ENCODE assay signal across 8 cellular contexts in genomic region chr13:89695343-89696257, GRCh38.
DNase-seq lines count a peak whose midpoint lies in the region; ATAC-seq and TF ChIP-seq lines count a peak whose summit lies in the region.

No MANE protein-coding gene starts in this region.

- intact Hi-C loops in Caco-2 (cut with micrococcal nuclease; ENCODE audit: unreplicated experiment), result loop anchor here (1.0 to 10.0 kb wide), 9 partner anchors 230 to 1627 kb away; no protein-coding TSS in a partner anchor

- no peak overlapping the region for H3K27ac Mint-ChIP-seq in Caco-2 (ENCODE audit: unreplicated experiment)
- no peak overlapping the region for H3K27ac Mint-ChIP-seq in endothelial cell (ENCODE audit: unreplicated experiment)
- no peak overlapping the region for H3K27ac Mint-ChIP-seq in nephron progenitor cell
- no peak overlapping the region for H3K27ac Mint-ChIP-seq in T-helper 17 cell

- H3K36me3 Mint-ChIP-seq in Caco-2 (ENCODE audit: insufficient read depth, unreplicated experiment) (no peaks in the 10 kb centered on the region), endothelial cell (ENCODE audit: low read depth, unreplicated experiment) (no peaks in the 10 kb centered on the region), nephron progenitor cell (ENCODE audit: low read depth) (no peaks in the 10 kb centered on the region), T-helper 17 cell (ENCODE audit: low read depth) (no peaks in the 10 kb centered on the region)

- no peak overlapping the region for H3K4me3 Mint-ChIP-seq in Caco-2 (ENCODE audit: unreplicated experiment)
- H3K4me3 Mint-ChIP-seq in endothelial cell (ENCODE audit: unreplicated experiment), result no peak overlapping the region
- H3K4me3 Mint-ChIP-seq in nephron progenitor cell, result no peak overlapping the region
- no peak overlapping the region for H3K4me3 Mint-ChIP-seq in T-helper 17 cell

- DNase-seq in Caco-2, result peak; percentile 45 to 71
- peak; percentile 36 for DNase-seq in NT2/D1 (ENCODE audit: low read depth, low spot score)
- peak; percentile 70 for DNase-seq in endothelial cell (ENCODE audit: low spot score)
- DNase-seq in nephron progenitor cell, result peak; percentile 68
- DNase-seq in T-helper 17 cell, result no peak
- no peak for DNase-seq in omental fat pad (ENCODE audit: low spot score)

- BruUV-seq in Caco-2 (replicated peaks; lab: Mats Ljungman, UMichigan), result no TSS peak

- no peak overlapping the region for H3K4me3 ChIP-seq in Caco-2 (ENCODE audit: low read depth, low read length)
- no peak overlapping the region for H3K4me3 ChIP-seq in NT2/D1 (ENCODE audit: insufficient read length, low read depth)

- POLR2A ChIA-PET in Caco-2 (lab: Charles Lee), result interaction anchor here (0.5 kb wide), 1 partner anchor 211 kb away, joined by 8 read pairs; no protein-coding TSS in a partner anchor

- H3K9me3 ChIP-seq in Caco-2 (peaks cover 4% of the 10 kb centered on the region; the same call in 1 of the 2 replicates), NT2/D1 (ENCODE audit: insufficient read depth, low read length) (no peaks in the 10 kb centered on the region), T-helper 17 cell (ENCODE audit: control insufficient read depth, low read length, poor library complexity, severe bottlenecking) (no peaks in the 10 kb centered on the region)

- H3K9ac ChIP-seq in NT2/D1 (ENCODE audit: insufficient read length, low read depth), result no peak overlapping the region

- H3K27me3 Mint-ChIP-seq in Caco-2 (ENCODE audit: insufficient read depth, unreplicated experiment) (no peaks in the 10 kb centered on the region), endothelial cell (ENCODE audit: unreplicated experiment) (peaks cover 3% of the 10 kb centered on the region), nephron progenitor cell (ENCODE audit: low read depth, poor library complexity) (no peaks in the 10 kb centered on the region), T-helper 17 cell (no peaks in the 10 kb centered on the region)

- H3K4me1 ChIP-seq in Caco-2 (no peaks in the 10 kb centered on the region), NT2/D1 (ENCODE audit: insufficient read depth, insufficient read length) (no peaks in the 10 kb centered on the region)

- ATAC-seq in HG02610 (IDR thresholded peaks at IDR 0.05; ENCODE audit: unreplicated experiment), result peak; percentile 80
- ATAC-seq in HG03342 (IDR thresholded peaks at IDR 0.05; ENCODE audit: unreplicated experiment), result no peak
- no peak for ATAC-seq in T-helper 17 cell
- ATAC-seq in omental fat pad (ENCODE audit: low FRiP score), result no peak

- peak; percentile 81 to 84 for TF ChIP-seq CTCF in Caco-2 (IDR thresholded peaks at IDR 0.05; ENCODE audit: insufficient read depth in 1 of 2, low read depth in 1 of 2, low read length in 1 of 2, severe bottlenecking in 1 of 2, unreplicated experiment in 1 of 2)
- TF ChIP-seq CTCF in endothelial cell (IDR thresholded peaks at IDR 0.05; ENCODE audit: unreplicated experiment), result peak; percentile 75
- peak; percentile 86 for TF ChIP-seq CTCF in nephron progenitor cell (IDR thresholded peaks at IDR 0.05)
- TF ChIP-seq CTCF in omental fat pad (IDR thresholded peaks at IDR 0.05), result no peak

- H3K27me3 ChIP-seq in Caco-2 (replicated peaks; ENCODE audit: control insufficient read depth, insufficient read depth, low read length) (no peaks in the 10 kb centered on the region), NT2/D1 (ENCODE audit: insufficient read depth, insufficient read length) (no peaks in the 10 kb centered on the region)

- CTCF ChIA-PET in Caco-2 (lab: Charles Lee), result interaction anchor here (0.8 to 1.2 kb wide), 5 partner anchors 141 to 1627 kb away, joined by 3 to 24 read pairs (median 7); no protein-coding TSS in a partner anchor

- H3K36me3 ChIP-seq in Caco-2 (ENCODE audit: control insufficient read depth, insufficient read depth, low read length) (no peaks in the 10 kb centered on the region), NT2/D1 (ENCODE audit: insufficient read depth, insufficient read length, low read length) (no peaks in the 10 kb centered on the region)

- H3K9me3 Mint-ChIP-seq in Caco-2 (ENCODE audit: unreplicated experiment) (peaks cover 8% of the 10 kb centered on the region), endothelial cell (ENCODE audit: unreplicated experiment) (no peaks in the 10 kb centered on the region), nephron progenitor cell (peaks cover 5% of the 10 kb centered on the region)

- no peaks in the 10 kb centered on the region for H3K4me1 Mint-ChIP-seq in Caco-2 (ENCODE audit: low read depth, unreplicated experiment)
- no peaks in the 10 kb centered on the region for H3K4me1 Mint-ChIP-seq in endothelial cell (ENCODE audit: unreplicated experiment)
- H3K4me1 Mint-ChIP-seq in nephron progenitor cell, result peaks cover 4% of the 10 kb centered on the region
- no peaks in the 10 kb centered on the region for H3K4me1 Mint-ChIP-seq in T-helper 17 cell

Comparison
In these comparisons a context has a peak if more than half of its experiments do, and no peak if none do; other contexts are left out.
1. DNase-seq: peak in Caco-2 (2 of 2), NT2/D1 (single experiment), endothelial cell (single experiment) and nephron progenitor cell (single experiment); none in T-helper 17 cell (0 of 3) and omental fat pad (single experiment).
2. CTCF ChIP-seq: peak in Caco-2 (2 of 2), endothelial cell (single experiment) and nephron progenitor cell (single experiment); none in omental fat pad (0 of 3).